ENCODE assay signal across 1 cellular context in the genomic region with DNA sequence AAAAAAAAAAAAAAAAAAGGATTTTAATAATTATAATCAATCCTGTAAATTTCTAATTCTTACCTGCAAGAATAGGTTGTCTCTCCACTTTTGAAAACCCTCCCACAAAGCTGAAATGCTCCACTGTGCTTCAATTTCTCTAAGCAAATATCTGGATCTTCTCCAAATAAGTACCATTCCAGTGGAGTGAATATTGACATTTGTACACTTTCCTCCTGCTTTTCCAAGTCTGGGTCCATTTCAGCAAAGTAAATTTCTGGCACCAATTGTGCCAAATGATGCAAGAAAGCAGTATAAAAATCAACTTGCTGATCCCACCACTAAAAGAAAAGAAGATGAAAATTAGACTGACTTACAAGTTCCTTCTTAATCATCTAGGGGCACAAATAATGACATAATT.
TF ChIP-seq lines count a peak whose summit lies in the region.

No MANE protein-coding gene starts in this region.

TF ChIP-seq in GM12878, 131 proteins besides CTCF, POLR2A, EP300 and RAD21:
- TF ChIP-seq ZNF384 (IDR thresholded peaks at IDR 0.05; ENCODE audit: borderline replicate concordance, low read depth, low read length) (no peak), MTA2 (IDR thresholded peaks at IDR 0.05; ENCODE audit: low read depth) (no peak), MTA3 (IDR thresholded peaks at IDR 0.05; ENCODE audit: borderline replicate concordance, low read length) (no peak), HDAC2 (IDR thresholded peaks at IDR 0.05) (no peak), POLR2AphosphoS5 (IDR thresholded peaks at IDR 0.05; ENCODE audit: low read length) (no peak), ZSCAN29 (IDR thresholded peaks at IDR 0.05) (no peak), CEBPB (IDR thresholded peaks at IDR 0.05; ENCODE audit: borderline replicate concordance in 1 of 2, low read depth in 2 of 2, low read length in 2 of 2) (no peak), ZBED1 (IDR thresholded peaks at IDR 0.05; ENCODE audit: borderline replicate concordance) (no peak), STAT1 (conservative IDR thresholded peaks at IDR 0.05) (no peak), KAT2A (conservative IDR thresholded peaks at IDR 0.05; ENCODE audit: control insufficient read depth, low read depth, low read length) (no peak), NRF1 (conservative IDR thresholded peaks at IDR 0.05; ENCODE audit: low read depth, low read length) (no peak), IRF3 (IDR thresholded peaks at IDR 0.05) (no peak)
- TF ChIP-seq, protein P1, sequence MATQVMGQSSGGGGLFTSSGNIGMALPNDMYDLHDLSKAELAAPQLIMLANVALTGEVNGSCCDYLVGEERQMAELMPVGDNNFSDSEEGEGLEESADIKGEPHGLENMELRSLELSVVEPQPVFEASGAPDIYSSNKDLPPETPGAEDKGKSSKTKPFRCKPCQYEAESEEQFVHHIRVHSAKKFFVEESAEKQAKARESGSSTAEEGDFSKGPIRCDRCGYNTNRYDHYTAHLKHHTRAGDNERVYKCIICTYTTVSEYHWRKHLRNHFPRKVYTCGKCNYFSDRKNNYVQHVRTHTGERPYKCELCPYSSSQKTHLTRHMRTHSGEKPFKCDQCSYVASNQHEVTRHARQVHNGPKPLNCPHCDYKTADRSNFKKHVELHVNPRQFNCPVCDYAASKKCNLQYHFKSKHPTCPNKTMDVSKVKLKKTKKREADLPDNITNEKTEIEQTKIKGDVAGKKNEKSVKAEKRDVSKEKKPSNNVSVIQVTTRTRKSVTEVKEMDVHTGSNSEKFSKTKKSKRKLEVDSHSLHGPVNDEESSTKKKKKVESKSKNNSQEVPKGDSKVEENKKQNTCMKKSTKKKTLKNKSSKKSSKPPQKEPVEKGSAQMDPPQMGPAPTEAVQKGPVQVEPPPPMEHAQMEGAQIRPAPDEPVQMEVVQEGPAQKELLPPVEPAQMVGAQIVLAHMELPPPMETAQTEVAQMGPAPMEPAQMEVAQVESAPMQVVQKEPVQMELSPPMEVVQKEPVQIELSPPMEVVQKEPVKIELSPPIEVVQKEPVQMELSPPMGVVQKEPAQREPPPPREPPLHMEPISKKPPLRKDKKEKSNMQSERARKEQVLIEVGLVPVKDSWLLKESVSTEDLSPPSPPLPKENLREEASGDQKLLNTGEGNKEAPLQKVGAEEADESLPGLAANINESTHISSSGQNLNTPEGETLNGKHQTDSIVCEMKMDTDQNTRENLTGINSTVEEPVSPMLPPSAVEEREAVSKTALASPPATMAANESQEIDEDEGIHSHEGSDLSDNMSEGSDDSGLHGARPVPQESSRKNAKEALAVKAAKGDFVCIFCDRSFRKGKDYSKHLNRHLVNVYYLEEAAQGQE (IDR thresholded peaks at IDR 0.05; ENCODE audit: low read depth, low read length): no peak
